8 cellular contexts compared by ENCODE assay signal in the genomic region with DNA sequence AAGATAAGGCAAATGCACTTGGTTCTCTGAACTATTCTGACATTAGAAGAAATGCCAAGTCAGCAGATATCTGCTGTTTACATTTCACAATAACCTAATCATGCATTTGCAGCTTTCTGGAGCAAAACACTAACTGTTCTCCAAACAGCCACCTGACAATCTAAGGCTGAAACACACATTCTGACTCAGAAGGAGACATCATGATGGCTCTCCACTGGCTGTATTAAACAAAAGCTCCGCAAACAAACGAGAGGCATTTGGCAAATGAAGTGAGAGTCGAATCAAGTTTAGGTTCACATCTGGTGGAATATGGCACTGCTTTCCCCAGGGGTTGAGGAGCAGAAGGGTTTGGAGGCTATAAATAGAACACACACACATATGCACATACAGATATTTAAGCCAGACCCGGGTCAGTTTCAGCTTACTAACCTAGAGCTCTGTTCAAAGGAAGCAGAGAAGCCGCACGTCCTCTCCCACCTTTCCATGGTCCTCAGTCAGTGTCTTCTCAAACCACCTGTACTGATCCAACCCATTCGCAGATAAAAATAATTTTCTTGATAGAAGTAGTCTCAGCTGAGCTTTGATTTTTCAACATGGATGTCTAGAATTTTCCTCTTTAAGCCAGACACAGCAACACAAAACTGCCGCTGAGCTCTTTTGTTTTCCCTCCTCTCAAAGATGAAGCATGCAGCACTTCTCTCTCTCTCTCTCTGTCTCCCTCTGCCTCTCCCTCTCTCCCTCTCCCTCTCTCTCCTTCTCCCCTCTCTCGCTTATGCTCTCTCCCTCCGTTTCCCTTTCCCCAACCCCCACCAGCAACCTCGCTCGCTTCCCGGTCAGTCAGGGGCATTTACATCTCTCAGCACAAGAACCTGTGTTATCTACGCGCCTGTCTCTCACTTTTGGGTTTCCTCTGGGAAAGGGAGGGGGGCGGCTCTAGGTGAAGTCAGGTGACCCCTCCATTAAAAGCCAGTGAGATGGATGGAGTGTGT.
DNase-seq lines count a peak whose midpoint lies in the region; ATAC-seq, FAIRE-seq and TF ChIP-seq lines count a peak whose summit lies in the region.

No MANE protein-coding gene starts in this region.

- intact Hi-C loops in IMR-90 (cut with micrococcal nuclease) (loop anchor here (5.0 kb wide), 1 partner anchor 48 kb away; no protein-coding TSS in a partner anchor), left colon (cut with DNase I, micrococcal nuclease) (no loop called here)

- no peak for TF ChIP-seq POLR2A in IMR-90 (IDR thresholded peaks at IDR 0.05; ENCODE audit: low read depth, low read length)

- WGBS in IMR-90 (ENCODE audit: extremely low coverage in 2 of 2, insufficient read length in 1 of 2), 2 experiments: no CpG with 5 or more reads among the region's 16 CpGs
- WGBS in mesodermal cell (ENCODE audit: insufficient coverage in 2 of 2), 2 experiments: 0 to 10% methylated on average over 3 to 5 of the region's 16 CpGs

- H2BK120ac ChIP-seq in IMR-90 (ENCODE audit: low read depth, low read length): peak overlapping the region; percentile 60; the same call in 1 of the 2 replicates

- DNase-seq in D721Med (ENCODE audit: insufficient read length, low spot score): no peak
- peak; percentile 71 for DNase-seq in IMR-90
- DNase-seq in dedifferentiated amniotic fluid mesenchymal stem cell (ENCODE audit: extremely low spot score): peak; percentile 21
- no peak for DNase-seq in effector CD4-positive, alpha-beta T cell
- DNase-seq in A172 (ENCODE audit: low spot score): no peak
- DNase-seq in left colon: no peak
- DNase-seq in T-helper 17 cell: no peak

- POLR2A ChIA-PET in IMR-90 (lab: Charles Lee; ENCODE audit: unreplicated experiment): no interaction called here

- TF ChIP-seq CTCF in D721Med (IDR thresholded peaks at IDR 0.05; ENCODE audit: insufficient read depth, missing control alignments) (no peak), IMR-90 (conservative IDR thresholded peaks at IDR 0.05; ENCODE audit: low read depth, low read length) (no peak)

- no peak overlapping the region; the same call in 1 of the 2 replicates for H3K56ac ChIP-seq in IMR-90 (ENCODE audit: extremely low read depth, insufficient read depth, low read length)

- no peaks in the 10 kb centered on the region for H3K27me3 ChIP-seq in IMR-90 (ENCODE audit: control insufficient read depth, insufficient read depth, low read length)

- in situ Hi-C loops in IMR-90 (cut with MboI; ENCODE audit: low sequenced_read_pairs): no loop called here

- dilution Hi-C loops in IMR-90 (cut with HindIII; ENCODE audit: low sequenced_read_pairs, unreplicated experiment): no loop called here

- H3K36me3 ChIP-seq in IMR-90 (ENCODE audit: control insufficient read depth, insufficient read depth, low read length) (no peaks in the 10 kb centered on the region), mesodermal cell (ENCODE audit: control insufficient read depth, insufficient read depth, low read length) (no peaks in the 10 kb centered on the region)

- H2AFZ ChIP-seq in IMR-90 (replicated peaks; ENCODE audit: low read length, poor library complexity): peak overlapping the region; percentile 88

- H3K27ac ChIP-seq in IMR-90 (ENCODE audit: insufficient read depth, low read length) (no peak overlapping the region), mesodermal cell (ENCODE audit: low read depth, low read length, severe bottlenecking) (no peak overlapping the region)

- peak overlapping the region; percentile 71 for H3K4me2 ChIP-seq in IMR-90 (ENCODE audit: low read depth, low read length)

- FAIRE-seq in D721Med (lab: Jason Lieb, UNC): peak; percentile 21

- no peaks in the 10 kb centered on the region for H3K27me3 Mint-ChIP-seq in T-helper 17 cell

- H2AK5ac ChIP-seq in IMR-90 (ENCODE audit: low read depth, low read length): peak overlapping the region; percentile 29

- peak overlapping the region; percentile 72; the same call in 1 of the 3 replicates for H2BK15ac ChIP-seq in IMR-90 (ENCODE audit: low read depth, low read length)

- BruUV-seq in IMR-90 (replicated peaks; lab: Mats Ljungman, UMichigan): no TSS peak

- peak overlapping the region; percentile 17 for H3K14ac ChIP-seq in IMR-90 (replicated peaks; ENCODE audit: low read depth, low read length)

- H4K8ac ChIP-seq in IMR-90 (ENCODE audit: low read depth in 2 of 2, low read length in 2 of 2): peak overlapping the region; percentile 19 to 51; a peak in 1 of 4 replicates

- H3K27ac Mint-ChIP-seq in T-helper 17 cell: no peak overlapping the region

- no peaks in the 10 kb centered on the region for H4K20me1 ChIP-seq in IMR-90 (ENCODE audit: insufficient read depth, low read length)

- H3K4me3 Mint-ChIP-seq in T-helper 17 cell: no peak overlapping the region

- no peak for TF ChIP-seq RAD21 in IMR-90 (IDR thresholded peaks at IDR 0.05; ENCODE audit: low read length)

- peaks cover 0 to 15% of the 10 kb centered on the region in 2 experiments; a peak in 2 of 4 replicates for H3K79me1 ChIP-seq in IMR-90 (ENCODE audit: low read depth in 1 of 2, low read length in 2 of 2)

- peak overlapping the region; percentile 30; the same call in 1 of the 2 replicates for H4K91ac ChIP-seq in IMR-90 (ENCODE audit: insufficient read depth, low read depth, low read length)

- no peaks in the 10 kb centered on the region for H3K9me1 ChIP-seq in IMR-90 (ENCODE audit: insufficient read depth, low read length)

- H3K23ac ChIP-seq in IMR-90 (ENCODE audit: low read depth, low read length): peak overlapping the region; percentile 77

- 0 out of 2 replicates have a peak overlapping the region, but pooled peaks have one; percentile 1 for H4K5ac ChIP-seq in IMR-90 (ENCODE audit: low read depth, low read length)

- peak overlapping the region; percentile 79 for H3K4ac ChIP-seq in IMR-90 (ENCODE audit: low read depth, low read length)

- H3K9me3 ChIP-seq in IMR-90 (ENCODE audit: control insufficient read depth, insufficient read depth, low read length) (no peaks in the 10 kb centered on the region), mesodermal cell (ENCODE audit: control insufficient read depth, low read length) (no peaks in the 10 kb centered on the region), T-helper 17 cell (ENCODE audit: control insufficient read depth, low read length, poor library complexity, severe bottlenecking) (no peaks in the 10 kb centered on the region)

- no peaks in the 10 kb centered on the region for H3K4me1 Mint-ChIP-seq in T-helper 17 cell

- no peak overlapping the region for H2AK9ac ChIP-seq in IMR-90 (replicated peaks; ENCODE audit: low read depth, low read length, poor library complexity)

- ATAC-seq in IMR-90 (ENCODE audit: low read depth) (peak; percentile 50), left colon (no peak), T-helper 17 cell (no peak)

- peaks cover 2% of the 10 kb centered on the region for H3K36me3 Mint-ChIP-seq in T-helper 17 cell (ENCODE audit: low read depth)

- H2BK20ac ChIP-seq in IMR-90 (ENCODE audit: low read depth, low read length): peak overlapping the region; percentile 57

- H3K4me3 ChIP-seq in IMR-90 (ENCODE audit: insufficient read depth, low read depth, low read length) (peak overlapping the region; percentile 30), mesodermal cell (ENCODE audit: extremely low read depth, insufficient read depth, low read length, poor library complexity, severe bottlenecking) (peak overlapping the region; percentile 16)

- peaks cover 3% of the 10 kb centered on the region; the same call in 1 of the 2 replicates for H3K4me1 ChIP-seq in IMR-90 (ENCODE audit: control insufficient read depth, insufficient read depth, low read length)
- H3K4me1 ChIP-seq in mesodermal cell (ENCODE audit: control insufficient read depth, insufficient read depth, low read length, poor library complexity, severe bottlenecking): peaks cover 4% of the 10 kb centered on the region

- CTCF ChIA-PET in IMR-90 (lab: Yijun Ruan, JAX): interaction anchor here (1.0 kb wide), 1 partner anchor 34 kb away, joined by 3 read pairs; no protein-coding TSS in a partner anchor

- no peak overlapping the region for H2BK5ac ChIP-seq in IMR-90 (ENCODE audit: low read depth, low read length, poor library complexity, severe bottlenecking)

- H3K18ac ChIP-seq in IMR-90 (ENCODE audit: low read depth, low read length): peak overlapping the region; percentile 8; the same call in 1 of the 2 replicates

- H3K9ac ChIP-seq in IMR-90 (ENCODE audit: low read depth, low read length): peak overlapping the region; percentile 61; the same call in 1 of the 2 replicates

TF ChIP-seq in IMR-90, 13 proteins besides CTCF, POLR2A, EP300 and RAD21:
- TF ChIP-seq USF2 (IDR thresholded peaks at IDR 0.05; ENCODE audit: low read depth, low read length) (no peak), CEBPB (IDR thresholded peaks at IDR 0.05; ENCODE audit: low read depth, low read length) (peak; percentile 56), NFE2L2 (IDR thresholded peaks at IDR 0.05; ENCODE audit: low read depth, low read length) (no peak), MAFK (IDR thresholded peaks at IDR 0.05; ENCODE audit: low read depth, low read length) (peak; percentile 100)

Comparison
In these comparisons a context has a peak if more than half of its experiments do, and no peak if none do; other contexts are left out.
1. DNase-seq: peak in IMR-90 (single experiment) and dedifferentiated amniotic fluid mesenchymal stem cell (single experiment); none in D721Med (single experiment), effector CD4-positive, alpha-beta T cell (single experiment), A172 (single experiment), left colon (0 of 2) and T-helper 17 cell (0 of 3).